Comparison of ENCODE assay signal across 1 cellular context in the genomic region with DNA sequence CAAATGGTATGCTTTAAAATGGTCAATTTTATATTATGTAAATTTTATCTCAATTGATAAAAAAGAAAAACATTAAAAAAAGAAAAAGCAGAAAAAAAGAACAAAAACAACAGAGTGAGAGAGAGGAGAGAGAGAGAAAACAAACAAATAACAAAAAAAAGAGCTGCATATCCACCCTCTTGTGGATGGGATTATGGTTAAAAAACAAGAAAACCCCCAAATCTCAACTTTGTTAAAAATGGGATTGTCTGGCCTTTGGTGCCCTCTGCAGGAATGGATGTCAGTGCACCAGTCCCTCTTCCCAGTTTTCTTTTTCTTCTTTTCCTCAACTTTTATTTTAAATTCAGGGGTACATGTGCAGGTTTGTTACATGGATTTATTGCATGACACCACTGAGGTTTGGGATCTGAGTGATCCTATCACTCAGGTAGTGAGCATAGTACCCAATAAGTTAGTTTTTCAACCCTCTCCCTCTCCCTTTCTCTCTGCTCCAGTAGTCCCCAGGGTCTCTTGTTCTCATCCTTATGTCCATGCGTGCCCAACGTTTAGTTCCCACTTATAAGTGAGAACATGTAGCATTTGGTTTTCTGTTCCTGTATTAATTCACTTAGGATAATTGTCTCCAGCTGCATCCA.
TF ChIP-seq lines count a peak whose summit lies in the region.

No MANE protein-coding gene starts in this region.

TF ChIP-seq in endothelial cell of umbilical vein, 7 proteins besides CTCF, POLR2A, EP300 and RAD21 (continued from another document):
- no peak for TF ChIP-seq MYC (IDR thresholded peaks at IDR 0.05; ENCODE audit: low read depth, low read length)
- TF ChIP-seq, protein P1, sequence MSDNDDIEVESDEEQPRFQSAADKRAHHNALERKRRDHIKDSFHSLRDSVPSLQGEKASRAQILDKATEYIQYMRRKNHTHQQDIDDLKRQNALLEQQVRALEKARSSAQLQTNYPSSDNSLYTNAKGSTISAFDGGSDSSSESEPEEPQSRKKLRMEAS (IDR thresholded peaks at IDR 0.05; ENCODE audit: insufficient read depth, insufficient read length), result no peak
- TF ChIP-seq EZH2 (IDR thresholded peaks at IDR 0.05; ENCODE audit: borderline replicate concordance, low read depth, low read length, severe bottlenecking), result no peak
